ENCODE assay signal across 2 cellular contexts in the genomic region with DNA sequence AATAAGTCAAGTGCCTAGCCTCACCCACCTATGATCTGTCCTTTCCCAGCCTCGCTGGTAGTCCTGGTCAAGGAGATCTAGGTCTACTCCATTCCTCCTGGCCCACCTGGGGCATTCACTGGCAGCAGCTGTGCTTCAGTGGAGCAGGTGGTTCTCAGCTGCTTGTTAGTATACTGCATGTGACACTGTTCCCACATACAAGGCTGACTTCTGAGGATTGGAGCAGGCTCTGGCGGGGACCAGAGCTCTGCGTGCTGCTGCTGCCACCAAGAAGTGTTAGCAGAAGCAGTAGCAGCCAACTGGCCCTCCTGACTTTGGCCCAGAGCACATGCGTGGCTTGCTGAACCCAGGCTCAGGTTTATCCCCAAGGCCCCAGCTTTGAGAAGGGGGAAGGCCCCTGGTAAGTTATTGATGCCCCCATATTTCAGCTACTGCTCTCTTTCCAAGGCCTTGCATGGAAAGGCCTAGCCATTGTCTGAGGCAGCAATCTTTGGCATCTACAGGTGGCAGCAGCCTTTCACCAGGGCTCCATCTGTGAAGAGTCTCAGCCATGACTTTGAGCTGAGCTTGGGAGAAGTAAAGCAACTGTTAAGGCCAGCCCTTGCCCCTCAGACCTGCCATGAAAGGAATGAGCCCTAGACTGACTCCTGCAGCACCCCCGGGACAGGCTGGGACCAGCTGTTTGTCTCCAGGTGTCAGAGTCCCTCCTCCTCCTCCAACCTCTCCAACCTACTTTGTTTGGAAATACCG.
TF ChIP-seq lines count a peak whose summit lies in the region.

No MANE protein-coding gene starts in this region.

TF ChIP-seq in HepG2, 621 proteins besides CTCF, POLR2A, EP300 and RAD21 (continues in another document):
- TF ChIP-seq, protein P1, sequence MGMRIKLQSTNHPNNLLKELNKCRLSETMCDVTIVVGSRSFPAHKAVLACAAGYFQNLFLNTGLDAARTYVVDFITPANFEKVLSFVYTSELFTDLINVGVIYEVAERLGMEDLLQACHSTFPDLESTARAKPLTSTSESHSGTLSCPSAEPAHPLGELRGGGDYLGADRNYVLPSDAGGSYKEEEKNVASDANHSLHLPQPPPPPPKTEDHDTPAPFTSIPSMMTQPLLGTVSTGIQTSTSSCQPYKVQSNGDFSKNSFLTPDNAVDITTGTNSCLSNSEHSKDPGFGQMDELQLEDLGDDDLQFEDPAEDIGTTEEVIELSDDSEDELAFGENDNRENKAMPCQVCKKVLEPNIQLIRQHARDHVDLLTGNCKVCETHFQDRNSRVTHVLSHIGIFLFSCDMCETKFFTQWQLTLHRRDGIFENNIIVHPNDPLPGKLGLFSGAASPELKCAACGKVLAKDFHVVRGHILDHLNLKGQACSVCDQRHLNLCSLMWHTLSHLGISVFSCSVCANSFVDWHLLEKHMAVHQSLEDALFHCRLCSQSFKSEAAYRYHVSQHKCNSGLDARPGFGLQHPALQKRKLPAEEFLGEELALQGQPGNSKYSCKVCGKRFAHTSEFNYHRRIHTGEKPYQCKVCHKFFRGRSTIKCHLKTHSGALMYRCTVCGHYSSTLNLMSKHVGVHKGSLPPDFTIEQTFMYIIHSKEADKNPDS (CRISPR knock-in tag; IDR thresholded peaks at IDR 0.05) = no peak
- TF ChIP-seq, protein P2, sequence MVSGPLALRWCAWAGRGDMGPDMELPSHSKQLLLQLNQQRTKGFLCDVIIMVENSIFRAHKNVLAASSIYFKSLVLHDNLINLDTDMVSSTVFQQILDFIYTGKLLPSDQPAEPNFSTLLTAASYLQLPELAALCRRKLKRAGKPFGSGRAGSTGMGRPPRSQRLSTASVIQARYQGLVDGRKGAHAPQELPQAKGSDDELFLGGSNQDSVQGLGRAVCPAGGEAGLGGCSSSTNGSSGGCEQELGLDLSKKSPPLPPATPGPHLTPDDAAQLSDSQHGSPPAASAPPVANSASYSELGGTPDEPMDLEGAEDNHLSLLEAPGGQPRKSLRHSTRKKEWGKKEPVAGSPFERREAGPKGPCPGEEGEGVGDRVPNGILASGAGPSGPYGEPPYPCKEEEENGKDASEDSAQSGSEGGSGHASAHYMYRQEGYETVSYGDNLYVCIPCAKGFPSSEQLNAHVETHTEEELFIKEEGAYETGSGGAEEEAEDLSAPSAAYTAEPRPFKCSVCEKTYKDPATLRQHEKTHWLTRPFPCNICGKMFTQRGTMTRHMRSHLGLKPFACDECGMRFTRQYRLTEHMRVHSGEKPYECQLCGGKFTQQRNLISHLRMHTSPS (CRISPR knock-in tag; IDR thresholded peaks at IDR 0.05; ENCODE audit: low read depth) = no peak
- no peak for TF ChIP-seq ZSCAN22 (CRISPR knock-in tag; IDR thresholded peaks at IDR 0.05)
- TF ChIP-seq ZNF468 (CRISPR knock-in tag; IDR thresholded peaks at IDR 0.05) = no peak
- TF ChIP-seq JUND (CRISPR knock-in tag; IDR thresholded peaks at IDR 0.05) = no peak
- TF ChIP-seq, protein P3, sequence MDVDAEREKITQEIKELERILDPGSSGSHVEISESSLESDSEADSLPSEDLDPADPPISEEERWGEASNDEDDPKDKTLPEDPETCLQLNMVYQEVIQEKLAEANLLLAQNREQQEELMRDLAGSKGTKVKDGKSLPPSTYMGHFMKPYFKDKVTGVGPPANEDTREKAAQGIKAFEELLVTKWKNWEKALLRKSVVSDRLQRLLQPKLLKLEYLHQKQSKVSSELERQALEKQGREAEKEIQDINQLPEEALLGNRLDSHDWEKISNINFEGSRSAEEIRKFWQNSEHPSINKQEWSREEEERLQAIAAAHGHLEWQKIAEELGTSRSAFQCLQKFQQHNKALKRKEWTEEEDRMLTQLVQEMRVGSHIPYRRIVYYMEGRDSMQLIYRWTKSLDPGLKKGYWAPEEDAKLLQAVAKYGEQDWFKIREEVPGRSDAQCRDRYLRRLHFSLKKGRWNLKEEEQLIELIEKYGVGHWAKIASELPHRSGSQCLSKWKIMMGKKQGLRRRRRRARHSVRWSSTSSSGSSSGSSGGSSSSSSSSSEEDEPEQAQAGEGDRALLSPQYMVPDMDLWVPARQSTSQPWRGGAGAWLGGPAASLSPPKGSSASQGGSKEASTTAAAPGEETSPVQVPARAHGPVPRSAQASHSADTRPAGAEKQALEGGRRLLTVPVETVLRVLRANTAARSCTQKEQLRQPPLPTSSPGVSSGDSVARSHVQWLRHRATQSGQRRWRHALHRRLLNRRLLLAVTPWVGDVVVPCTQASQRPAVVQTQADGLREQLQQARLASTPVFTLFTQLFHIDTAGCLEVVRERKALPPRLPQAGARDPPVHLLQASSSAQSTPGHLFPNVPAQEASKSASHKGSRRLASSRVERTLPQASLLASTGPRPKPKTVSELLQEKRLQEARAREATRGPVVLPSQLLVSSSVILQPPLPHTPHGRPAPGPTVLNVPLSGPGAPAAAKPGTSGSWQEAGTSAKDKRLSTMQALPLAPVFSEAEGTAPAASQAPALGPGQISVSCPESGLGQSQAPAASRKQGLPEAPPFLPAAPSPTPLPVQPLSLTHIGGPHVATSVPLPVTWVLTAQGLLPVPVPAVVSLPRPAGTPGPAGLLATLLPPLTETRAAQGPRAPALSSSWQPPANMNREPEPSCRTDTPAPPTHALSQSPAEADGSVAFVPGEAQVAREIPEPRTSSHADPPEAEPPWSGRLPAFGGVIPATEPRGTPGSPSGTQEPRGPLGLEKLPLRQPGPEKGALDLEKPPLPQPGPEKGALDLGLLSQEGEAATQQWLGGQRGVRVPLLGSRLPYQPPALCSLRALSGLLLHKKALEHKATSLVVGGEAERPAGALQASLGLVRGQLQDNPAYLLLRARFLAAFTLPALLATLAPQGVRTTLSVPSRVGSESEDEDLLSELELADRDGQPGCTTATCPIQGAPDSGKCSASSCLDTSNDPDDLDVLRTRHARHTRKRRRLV (CRISPR knock-in tag; IDR thresholded peaks at IDR 0.05) = no peak
- no peak for TF ChIP-seq HNRNPUL1 (IDR thresholded peaks at IDR 0.05; ENCODE audit: low read depth, low read length)
- TF ChIP-seq, protein P4, sequence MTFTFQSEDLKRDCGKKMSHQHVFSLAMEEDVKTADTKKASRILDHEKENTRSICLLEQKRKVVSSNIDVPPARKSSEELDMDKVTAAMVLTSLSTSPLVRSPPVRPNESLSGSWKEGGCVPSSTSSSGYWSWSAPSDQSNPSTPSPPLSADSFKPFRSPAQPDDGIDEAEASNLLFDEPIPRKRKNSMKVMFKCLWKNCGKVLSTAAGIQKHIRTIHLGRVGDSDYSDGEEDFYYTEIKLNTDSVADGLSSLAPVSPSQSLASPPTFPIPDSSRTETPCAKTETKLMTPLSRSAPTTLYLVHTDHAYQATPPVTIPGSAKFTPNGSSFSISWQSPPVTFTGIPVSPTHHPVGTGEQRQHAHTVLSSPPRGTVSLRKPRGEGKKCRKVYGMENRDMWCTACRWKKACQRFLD (CRISPR knock-in tag; IDR thresholded peaks at IDR 0.05; ENCODE audit: borderline replicate concordance) = no peak
- no peak for TF ChIP-seq DNMT1 (CRISPR knock-in tag; IDR thresholded peaks at IDR 0.05)
- no peak for TF ChIP-seq PPARG (CRISPR knock-in tag; conservative IDR thresholded peaks at IDR 0.05)

TF ChIP-seq in SK-N-SH treated with all-trans-retinoic acid at 6 μM for 48 hours, 23 proteins besides CTCF, POLR2A, EP300 and RAD21:
- TF ChIP-seq ZNF565 (CRISPR knock-in tag; conservative IDR thresholded peaks at IDR 0.05; ENCODE audit: low read depth) = no peak
- no peak for TF ChIP-seq TCF4 (CRISPR knock-in tag; IDR thresholded peaks at IDR 0.05; ENCODE audit: borderline replicate concordance)
- TF ChIP-seq ZFP30 (CRISPR knock-in tag; IDR thresholded peaks at IDR 0.05) = no peak
- no peak for TF ChIP-seq OSR1 (CRISPR knock-in tag; IDR thresholded peaks at IDR 0.05)
- no peak for TF ChIP-seq GLIS3 (CRISPR knock-in tag; IDR thresholded peaks at IDR 0.05)
- TF ChIP-seq ZNF70 (CRISPR knock-in tag; IDR thresholded peaks at IDR 0.05) = no peak
- no peak for TF ChIP-seq SNAI2 (CRISPR knock-in tag; IDR thresholded peaks at IDR 0.05)
- no peak for TF ChIP-seq RARB (CRISPR knock-in tag; IDR thresholded peaks at IDR 0.05)
- TF ChIP-seq BACH2 (CRISPR knock-in tag; IDR thresholded peaks at IDR 0.05; ENCODE audit: borderline replicate concordance) = no peak
